ENCODE assay signal across 19 cellular contexts in the genomic region with DNA sequence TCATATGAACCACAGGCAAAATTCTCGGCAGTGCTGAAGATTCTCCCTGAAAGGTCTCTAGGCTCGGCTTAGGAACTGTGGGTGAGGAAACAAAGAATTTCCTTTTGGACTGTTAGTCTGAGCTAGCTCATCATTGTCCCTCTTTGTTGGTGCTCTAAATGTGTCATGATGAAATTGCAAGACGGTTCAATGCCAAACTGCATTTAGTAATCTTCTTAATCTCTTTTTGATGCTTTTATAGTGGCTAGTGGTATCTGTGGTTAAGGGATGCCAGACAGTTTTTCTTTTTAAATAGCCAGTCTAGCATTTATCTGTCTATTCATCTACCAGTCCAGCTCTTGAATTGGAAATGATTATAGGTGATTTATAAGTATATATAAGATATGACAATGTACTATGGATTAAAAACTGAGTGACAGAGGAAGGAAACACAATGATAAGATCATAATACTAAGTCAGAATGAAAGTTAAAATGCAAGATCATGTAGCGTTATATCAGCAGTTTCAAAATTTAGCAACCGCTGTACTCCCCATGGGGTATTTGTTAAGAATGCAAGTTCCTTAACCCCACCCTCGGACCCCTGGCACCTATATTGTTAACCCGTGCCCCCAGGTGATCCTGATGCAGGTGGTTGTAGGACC. TPM values are rescaled to one million over a fixed set of nuclear protein-coding genes. Genes with fewer than 3 reads are reported as not detected.
DNase-seq lines count a peak whose midpoint lies in the region; ATAC-seq, FAIRE-seq and TF ChIP-seq lines count a peak whose summit lies in the region.
"Had no signal": no experiment of that assay in that cellular context is flagged by ENCODE, and none has a peak within 500 bp of the region (broad histone marks: within the 10 kb centered on the region; RNA-seq: fewer than 3 reads in every experiment).

No MANE protein-coding gene starts in this region.

- no peak overlapping the region for H3K4me3 ChIP-seq in fibroblast of mammary gland (ENCODE audit: control insufficient read depth, low read depth, low read length)
- H3K4me3 ChIP-seq: pancreas, uterus had no signal

- H3K4me3 Mint-ChIP-seq in activated naive CD8-positive, alpha-beta T cell treated with anti-CD3 and anti-CD28 coated beads, Interleukin-2, amount 10 ng/mL, durations not matched to agents 7 days and 5 days, result no peak overlapping the region
- no peak overlapping the region for H3K4me3 Mint-ChIP-seq in activated naive CD8-positive, alpha-beta T cell treated with anti-CD3 and anti-CD28 coated beads for 36 hours

- peaks cover 5% of the 10 kb centered on the region for H3K9me3 Mint-ChIP-seq in activated naive CD8-positive, alpha-beta T cell treated with anti-CD3 and anti-CD28 coated beads, Interleukin-2, amount 10 ng/mL, durations not matched to agents 7 days and 5 days
- no peaks in the 10 kb centered on the region for H3K9me3 Mint-ChIP-seq in activated naive CD8-positive, alpha-beta T cell treated with anti-CD3 and anti-CD28 coated beads for 36 hours

- FAIRE-seq in urothelium cell line (lab: Jason Lieb, UNC), result no peak
- FAIRE-seq: GM12892, pancreas had no signal

- H3K27ac Mint-ChIP-seq in activated naive CD8-positive, alpha-beta T cell treated with anti-CD3 and anti-CD28 coated beads, Interleukin-2, amount 10 ng/mL, durations not matched to agents 7 days and 5 days, result peak overlapping the region; percentile 13
- H3K27ac Mint-ChIP-seq in activated naive CD8-positive, alpha-beta T cell treated with anti-CD3 and anti-CD28 coated beads for 36 hours, result no peak overlapping the region

- peaks cover 19% of the 10 kb centered on the region for H3K36me3 Mint-ChIP-seq in activated naive CD8-positive, alpha-beta T cell treated with anti-CD3 and anti-CD28 coated beads, Interleukin-2, amount 10 ng/mL, durations not matched to agents 7 days and 5 days
- peaks cover 13% of the 10 kb centered on the region for H3K36me3 Mint-ChIP-seq in activated naive CD8-positive, alpha-beta T cell treated with anti-CD3 and anti-CD28 coated beads for 36 hours

- peaks cover 20% of the 10 kb centered on the region for H3K4me1 Mint-ChIP-seq in activated naive CD8-positive, alpha-beta T cell treated with anti-CD3 and anti-CD28 coated beads, Interleukin-2, amount 10 ng/mL, durations not matched to agents 7 days and 5 days
- H3K4me1 Mint-ChIP-seq in activated naive CD8-positive, alpha-beta T cell treated with anti-CD3 and anti-CD28 coated beads for 36 hours, result peaks cover 31% of the 10 kb centered on the region

- H3K27me3 Mint-ChIP-seq in activated naive CD8-positive, alpha-beta T cell treated with anti-CD3 and anti-CD28 coated beads, Interleukin-2, amount 10 ng/mL, durations not matched to agents 7 days and 5 days, result no peaks in the 10 kb centered on the region
- no peaks in the 10 kb centered on the region for H3K27me3 Mint-ChIP-seq in activated naive CD8-positive, alpha-beta T cell treated with anti-CD3 and anti-CD28 coated beads for 36 hours

- peak; percentile 42 for ATAC-seq in activated naive CD8-positive, alpha-beta T cell treated with anti-CD3 and anti-CD28 coated beads, Interleukin-2, amount 10 ng/mL, durations not matched to agents 7 days and 5 days (ENCODE audit: low read depth)
- ATAC-seq in GM19467 (IDR thresholded peaks at IDR 0.05; ENCODE audit: unreplicated experiment) (no peak), GM18870 (IDR thresholded peaks at IDR 0.05; ENCODE audit: unreplicated experiment) (no peak)
- ATAC-seq: pancreas, PC-3 had no signal

- no peak for TF ChIP-seq CTCF in fibroblast of mammary gland (conservative IDR thresholded peaks at IDR 0.05; ENCODE audit: control insufficient read depth, insufficient read depth, low read depth, low read length)

- POLR2A ChIA-PET in activated naive CD8-positive, alpha-beta T cell treated with anti-CD3 and anti-CD28 coated beads, Interleukin-2, amount 10 ng/mL, durations not matched to agents 7 days and 5 days (lab: Charles Lee), result interaction anchor here (0.6 kb wide), 1 partner anchor 48 kb away, joined by 3 read pairs; no protein-coding TSS in a partner anchor

- DNase-seq in activated naive CD8-positive, alpha-beta T cell treated with anti-CD3 and anti-CD28 coated beads, Interleukin-2, amount 10 ng/mL, durations not matched to agents 7 days and 5 days, result no peak
- no peak for DNase-seq in activated naive CD8-positive, alpha-beta T cell treated with anti-CD3 and anti-CD28 coated beads for 36 hours
- DNase-seq in SW480 (ENCODE audit: low spot score), result peak; percentile 6
- peak; percentile 42 for DNase-seq in fibroblast of mammary gland (ENCODE audit: low read depth)
- DNase-seq in urothelium cell line (ENCODE audit: low spot score), result peak; percentile 23
- DNase-seq in DMS53 treated with DMSO at 0.1 percent for 48 hours (lab: John Stamatoyannopoulos, UW; ENCODE audit: unreplicated experiment), result no peak
- DNase-seq: activated CD4-positive, alpha-beta T cell treated with anti-CD3 and anti-CD28 coated beads, Interleukin-2, amount 50 U/mL, for 48 hours; activated naive CD4-positive, alpha-beta T cell treated with anti-CD3 and anti-CD28 coated beads, Interleukin-2, amount 50 U/mL, for 16 hours; DMS53; mesenchymal stem cell; NCI-H226; pancreas; PC-3; SW 1271; uterus had no signal

RNA-seq across cellular contexts. Expression of gene PTTG2, which starts 31.2 kb away (rescaled TPM):
- 1 to 10 TPM in 1 of 2 experiments, under 1 TPM in 1; 0.94 to 2.0 TPM for total RNA-seq in activated naive CD8-positive, alpha-beta T cell treated with anti-CD3 and anti-CD28 coated beads, Interleukin-2, amount 10 ng/mL, durations not matched to agents 7 days and 5 days
- under 1 TPM in 1 of 2 experiments, not detected in 1; 0.34 TPM for total RNA-seq in activated naive CD8-positive, alpha-beta T cell treated with anti-CD3 and anti-CD28 coated beads for 36 hours
- total RNA-seq: dermis microvascular lymphatic vessel endothelial cell, PC-3 had no signal

RNA-seq across cellular contexts. Expression of gene TBC1D1, which starts 38.1 kb away (rescaled TPM):
- 10 to 100 TPM; 79.7 to 83.7 TPM for total RNA-seq in activated naive CD8-positive, alpha-beta T cell treated with anti-CD3 and anti-CD28 coated beads, Interleukin-2, amount 10 ng/mL, durations not matched to agents 7 days and 5 days
- total RNA-seq in activated naive CD8-positive, alpha-beta T cell treated with anti-CD3 and anti-CD28 coated beads for 36 hours, result 10 to 100 TPM; 79.6 to 80.3 TPM

Comparison
In these comparisons a context has a peak if more than half of its experiments do, and no peak if none do; other contexts are left out.
1. DNase-seq: peak in SW480 (single experiment), fibroblast of mammary gland (single experiment) and urothelium cell line (single experiment); none in activated naive CD8-positive, alpha-beta T cell treated with anti-CD3 and anti-CD28 coated beads, Interleukin-2, amount 10 ng/mL, durations not matched to agents 7 days and 5 days (single experiment), activated naive CD8-positive, alpha-beta T cell treated with anti-CD3 and anti-CD28 coated beads for 36 hours (single experiment) and DMS53 treated with DMSO at 0.1 percent for 48 hours (single experiment).